Comparison of ENCODE assay signal across 1 cellular context in the genomic region with DNA sequence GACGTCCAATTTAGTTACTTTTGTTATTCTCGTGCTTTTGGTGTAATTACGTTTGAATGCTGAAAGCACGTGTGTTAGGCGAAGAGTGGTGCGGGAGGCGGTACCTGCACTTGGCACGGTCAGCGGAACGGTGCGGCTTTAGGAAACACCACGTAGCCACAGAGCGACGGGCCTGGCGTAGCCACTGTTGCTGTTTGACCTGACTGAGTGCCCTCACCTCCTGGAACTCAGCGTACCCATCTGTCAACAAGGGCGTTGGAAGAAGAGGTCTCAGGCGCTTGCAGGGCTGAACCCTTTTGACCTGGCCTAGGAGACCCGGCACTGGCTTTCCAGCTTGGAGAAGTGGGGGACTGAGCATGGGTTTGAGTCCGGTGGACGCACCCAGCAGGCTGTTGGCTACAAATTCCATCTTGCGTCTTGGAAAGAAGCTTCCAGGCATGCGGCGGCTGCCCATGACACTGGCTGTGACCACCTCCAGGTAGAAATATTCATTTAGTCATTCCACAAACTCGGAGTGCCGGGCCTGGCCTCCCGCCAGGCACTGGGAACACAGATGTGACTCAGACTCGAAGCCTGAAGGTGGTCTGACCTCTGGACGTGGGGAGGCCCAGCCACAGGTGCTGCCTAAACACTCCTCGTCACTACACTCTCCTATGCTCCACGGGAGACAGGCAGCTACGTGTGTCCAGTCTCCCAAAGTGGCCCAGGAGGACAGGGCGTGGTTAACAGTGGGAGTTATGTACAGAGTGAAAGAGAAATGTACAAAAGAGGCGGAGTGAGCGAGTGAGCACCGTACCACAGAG.
TF ChIP-seq lines count a peak whose summit lies in the region.

No MANE protein-coding gene starts in this region.

TF ChIP-seq in GM23338, 12 proteins besides CTCF, POLR2A, EP300 and RAD21 (continued from another document):
- TF ChIP-seq, protein P1, sequence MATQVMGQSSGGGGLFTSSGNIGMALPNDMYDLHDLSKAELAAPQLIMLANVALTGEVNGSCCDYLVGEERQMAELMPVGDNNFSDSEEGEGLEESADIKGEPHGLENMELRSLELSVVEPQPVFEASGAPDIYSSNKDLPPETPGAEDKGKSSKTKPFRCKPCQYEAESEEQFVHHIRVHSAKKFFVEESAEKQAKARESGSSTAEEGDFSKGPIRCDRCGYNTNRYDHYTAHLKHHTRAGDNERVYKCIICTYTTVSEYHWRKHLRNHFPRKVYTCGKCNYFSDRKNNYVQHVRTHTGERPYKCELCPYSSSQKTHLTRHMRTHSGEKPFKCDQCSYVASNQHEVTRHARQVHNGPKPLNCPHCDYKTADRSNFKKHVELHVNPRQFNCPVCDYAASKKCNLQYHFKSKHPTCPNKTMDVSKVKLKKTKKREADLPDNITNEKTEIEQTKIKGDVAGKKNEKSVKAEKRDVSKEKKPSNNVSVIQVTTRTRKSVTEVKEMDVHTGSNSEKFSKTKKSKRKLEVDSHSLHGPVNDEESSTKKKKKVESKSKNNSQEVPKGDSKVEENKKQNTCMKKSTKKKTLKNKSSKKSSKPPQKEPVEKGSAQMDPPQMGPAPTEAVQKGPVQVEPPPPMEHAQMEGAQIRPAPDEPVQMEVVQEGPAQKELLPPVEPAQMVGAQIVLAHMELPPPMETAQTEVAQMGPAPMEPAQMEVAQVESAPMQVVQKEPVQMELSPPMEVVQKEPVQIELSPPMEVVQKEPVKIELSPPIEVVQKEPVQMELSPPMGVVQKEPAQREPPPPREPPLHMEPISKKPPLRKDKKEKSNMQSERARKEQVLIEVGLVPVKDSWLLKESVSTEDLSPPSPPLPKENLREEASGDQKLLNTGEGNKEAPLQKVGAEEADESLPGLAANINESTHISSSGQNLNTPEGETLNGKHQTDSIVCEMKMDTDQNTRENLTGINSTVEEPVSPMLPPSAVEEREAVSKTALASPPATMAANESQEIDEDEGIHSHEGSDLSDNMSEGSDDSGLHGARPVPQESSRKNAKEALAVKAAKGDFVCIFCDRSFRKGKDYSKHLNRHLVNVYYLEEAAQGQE (IDR thresholded peaks at IDR 0.05; ENCODE audit: unreplicated experiment): no peak
- TF ChIP-seq, protein P2, sequence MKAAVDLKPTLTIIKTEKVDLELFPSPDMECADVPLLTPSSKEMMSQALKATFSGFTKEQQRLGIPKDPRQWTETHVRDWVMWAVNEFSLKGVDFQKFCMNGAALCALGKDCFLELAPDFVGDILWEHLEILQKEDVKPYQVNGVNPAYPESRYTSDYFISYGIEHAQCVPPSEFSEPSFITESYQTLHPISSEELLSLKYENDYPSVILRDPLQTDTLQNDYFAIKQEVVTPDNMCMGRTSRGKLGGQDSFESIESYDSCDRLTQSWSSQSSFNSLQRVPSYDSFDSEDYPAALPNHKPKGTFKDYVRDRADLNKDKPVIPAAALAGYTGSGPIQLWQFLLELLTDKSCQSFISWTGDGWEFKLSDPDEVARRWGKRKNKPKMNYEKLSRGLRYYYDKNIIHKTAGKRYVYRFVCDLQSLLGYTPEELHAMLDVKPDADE (IDR thresholded peaks at IDR 0.05): no peak
- no peak for TF ChIP-seq JUNB (IDR thresholded peaks at IDR 0.05; ENCODE audit: unreplicated experiment)
- no peak for TF ChIP-seq NANOG (IDR thresholded peaks at IDR 0.05; ENCODE audit: borderline replicate concordance)
- no peak for TF ChIP-seq ZNF331 (CRISPR knock-in tag; IDR thresholded peaks at IDR 0.05; ENCODE audit: low read depth)
- TF ChIP-seq CREB1 (CRISPR knock-in tag; IDR thresholded peaks at IDR 0.05; ENCODE audit: low read depth): no peak
- no peak for TF ChIP-seq EZH2phosphoT487 (IDR thresholded peaks at IDR 0.05; ENCODE audit: unreplicated experiment)
- no peak for TF ChIP-seq STAT1 (IDR thresholded peaks at IDR 0.05; ENCODE audit: unreplicated experiment)
- TF ChIP-seq ZNF114 (CRISPR knock-in tag; IDR thresholded peaks at IDR 0.05): no peak
